ENCODE assay signal across 34 cellular contexts in the genomic region with DNA sequence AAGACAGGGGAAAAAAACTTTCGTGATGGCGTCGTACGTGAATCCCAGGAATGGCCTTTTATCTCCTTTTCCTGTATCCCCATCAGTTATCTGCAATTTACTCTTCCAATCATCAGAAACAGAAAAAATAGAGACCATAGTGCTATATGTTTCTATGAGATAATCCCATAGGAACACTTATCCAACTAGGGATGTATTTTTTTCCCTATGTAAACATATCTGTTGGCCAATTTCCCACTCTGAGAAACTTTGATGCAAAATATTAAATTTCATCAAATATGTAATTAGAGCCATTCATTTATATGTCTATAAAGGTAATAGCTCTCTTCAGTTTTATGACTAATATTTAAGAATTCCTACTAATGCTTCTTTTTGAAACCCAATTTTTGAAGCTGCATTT.
"Had no signal": no experiment of that assay in that cellular context is flagged by ENCODE, and none has a peak within 500 bp of the region (broad histone marks: within the 10 kb centered on the region; RNA-seq: fewer than 3 reads in every experiment).

A gene with protein sequence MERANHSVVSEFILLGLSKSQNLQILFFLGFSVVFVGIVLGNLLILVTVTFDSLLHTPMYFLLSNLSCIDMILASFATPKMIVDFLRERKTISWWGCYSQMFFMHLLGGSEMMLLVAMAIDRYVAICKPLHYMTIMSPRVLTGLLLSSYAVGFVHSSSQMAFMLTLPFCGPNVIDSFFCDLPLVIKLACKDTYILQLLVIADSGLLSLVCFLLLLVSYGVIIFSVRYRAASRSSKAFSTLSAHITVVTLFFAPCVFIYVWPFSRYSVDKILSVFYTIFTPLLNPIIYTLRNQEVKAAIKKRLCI (minus strand): TSS at position 101 of the 400 bp plus-strand sequence. CDS start 1,280 bp downstream, outside the sequence.

- H3K27me3 Mint-ChIP-seq: activated naive CD4-positive, alpha-beta T cell treated with anti-CD3 and anti-CD28 coated beads, Interleukin-2, amount 10 ng/mL, durations not matched to agents 7 days and 5 days; activated naive CD4-positive, alpha-beta T cell treated with anti-CD3 and anti-CD28 coated beads, Interleukin-2, amount 50 U/mL, for 24 hours; activated naive CD8-positive, alpha-beta T cell; activated naive CD8-positive, alpha-beta T cell treated with anti-CD3 and anti-CD28 coated beads for 36 hours; activated naive CD8-positive, alpha-beta T cell treated with anti-CD3 and anti-CD28 coated beads, Interleukin-2, amount 10 ng/mL, durations not matched to agents 7 days and 5 days; activated naive CD8-positive, alpha-beta T cell treated with anti-CD3 and anti-CD28 coated beads, Interleukin-2, amount 50 U/mL, for 24 hours; activated T-cell treated with anti-CD3 and anti-CD28 coated beads, Interleukin-2, amount 50 U/mL, for 24 hours; activated T-helper 17 cell treated with anti-CD3 and anti-CD28 coated beads, Interleukin-2, amount 50 U/mL, for 72 hours; central memory CD8-positive, alpha-beta T cell had no signal

- ATAC-seq: activated naive CD8-positive, alpha-beta T cell treated with anti-CD3 and anti-CD28 coated beads, Interleukin-2, amount 50 U/mL, for 24 hours; body of pancreas had no signal

- H3K9me3 Mint-ChIP-seq: activated naive CD4-positive, alpha-beta T cell treated with anti-CD3 and anti-CD28 coated beads, Interleukin-2, amount 50 U/mL, for 24 hours; activated naive CD4-positive, alpha-beta T cell treated with anti-CD3 and anti-CD28 coated beads, Interleukin-2, amount 50 U/mL, for 72 hours; activated naive CD8-positive, alpha-beta T cell treated with anti-CD3 and anti-CD28 coated beads, Interleukin-2, amount 10 ng/mL, durations not matched to agents 7 days and 5 days; activated naive CD8-positive, alpha-beta T cell treated with anti-CD3 and anti-CD28 coated beads, Interleukin-2, amount 50 U/mL, for 24 hours; activated T-cell treated with anti-CD3 and anti-CD28 coated beads, Interleukin-2, amount 50 U/mL, for 4 hours; activated T-helper 17 cell treated with anti-CD3 and anti-CD28 coated beads, Interleukin-2, amount 50 U/mL, for 72 hours; activated T-helper 2 cell treated with anti-CD3 and anti-CD28 coated beads, Interferon-gamma antibody, Interleukin-2, Interleukin-4, amounts not matched to agents 10 μg/mL and 5 μg/mL and 100 μg/mL, durations not matched to agents 14 hours and 24 hours and 36 hours; central memory CD8-positive, alpha-beta T cell had no signal

- H3K27ac Mint-ChIP-seq: activated naive CD4-positive, alpha-beta T cell treated with anti-CD3 and anti-CD28 coated beads for 36 hours; activated naive CD4-positive, alpha-beta T cell treated with anti-CD3 and anti-CD28 coated beads, Interleukin-2, amount 10 ng/mL, durations not matched to agents 7 days and 5 days; activated naive CD4-positive, alpha-beta T cell treated with anti-CD3 and anti-CD28 coated beads, Interleukin-2, amount 50 U/mL, for 24 hours; activated naive CD4-positive, alpha-beta T cell treated with anti-CD3 and anti-CD28 coated beads, Interleukin-2, amount 50 U/mL, for 72 hours; activated naive CD8-positive, alpha-beta T cell; activated naive CD8-positive, alpha-beta T cell treated with anti-CD3 and anti-CD28 coated beads for 36 hours; activated naive CD8-positive, alpha-beta T cell treated with anti-CD3 and anti-CD28 coated beads, Interleukin-2, amount 10 ng/mL, durations not matched to agents 7 days and 5 days; activated naive CD8-positive, alpha-beta T cell treated with anti-CD3 and anti-CD28 coated beads, Interleukin-2, amount 50 U/mL, for 24 hours; activated T-cell treated with anti-CD3 and anti-CD28 coated beads, Interleukin-2, amount 50 U/mL, for 24 hours; activated T-cell treated with anti-CD3 and anti-CD28 coated beads, Interleukin-2, amount 50 U/mL, for 72 hours; activated T-helper 1 cell treated with anti-CD3 and anti-CD28 coated beads, Interleukin-12 subunit alpha, Interleukin-12 subunit beta, Interleukin-2, Interleukin-4 antibody, amounts not matched to agents 30 ng/mL and 10 ng/mL and 1 ng/mL, durations not matched to agents 14 hours and 24 hours and 36 hours; activated T-helper 17 cell treated with anti-CD3 and anti-CD28 coated beads, Interleukin-2, amount 50 U/mL, for 72 hours; activated T-helper 2 cell treated with anti-CD3 and anti-CD28 coated beads, Interferon-gamma antibody, Interleukin-2, Interleukin-4, amounts not matched to agents 10 μg/mL and 5 μg/mL and 100 μg/mL, durations not matched to agents 14 hours and 24 hours and 36 hours; brain had no signal

- H3K4me1 Mint-ChIP-seq: activated naive CD4-positive, alpha-beta T cell treated with anti-CD3 and anti-CD28 coated beads, Interleukin-2, amount 10 ng/mL, durations not matched to agents 7 days and 5 days; activated naive CD4-positive, alpha-beta T cell treated with anti-CD3 and anti-CD28 coated beads, Interleukin-2, amount 50 U/mL, for 24 hours; activated naive CD8-positive, alpha-beta T cell treated with anti-CD3 and anti-CD28 coated beads for 36 hours; activated naive CD8-positive, alpha-beta T cell treated with anti-CD3 and anti-CD28 coated beads, Interleukin-2, amount 10 ng/mL, durations not matched to agents 7 days and 5 days; activated naive CD8-positive, alpha-beta T cell treated with anti-CD3 and anti-CD28 coated beads, Interleukin-2, amount 50 U/mL, for 24 hours; activated T-helper 17 cell treated with anti-CD3 and anti-CD28 coated beads, Interleukin-2, amount 50 U/mL, for 72 hours; brain; central memory CD8-positive, alpha-beta T cell had no signal

- H3K4me3 Mint-ChIP-seq: activated naive CD4-positive, alpha-beta T cell treated with anti-CD3 and anti-CD28 coated beads for 36 hours; activated naive CD4-positive, alpha-beta T cell treated with anti-CD3 and anti-CD28 coated beads, Interleukin-2, amount 10 ng/mL, durations not matched to agents 7 days and 5 days; activated naive CD4-positive, alpha-beta T cell treated with anti-CD3 and anti-CD28 coated beads, Interleukin-2, amount 50 U/mL, for 24 hours; activated naive CD8-positive, alpha-beta T cell; activated naive CD8-positive, alpha-beta T cell treated with anti-CD3 and anti-CD28 coated beads for 36 hours; activated naive CD8-positive, alpha-beta T cell treated with anti-CD3 and anti-CD28 coated beads, Interleukin-2, amount 10 ng/mL, durations not matched to agents 7 days and 5 days; activated naive CD8-positive, alpha-beta T cell treated with anti-CD3 and anti-CD28 coated beads, Interleukin-2, amount 50 U/mL, for 24 hours; activated T-cell treated with anti-CD3 and anti-CD28 coated beads, Interleukin-2, amount 50 U/mL, for 24 hours; activated T-cell treated with anti-CD3 and anti-CD28 coated beads, Interleukin-2, amount 50 U/mL, for 4 hours; activated T-cell treated with anti-CD3 and anti-CD28 coated beads, Interleukin-2, amount 50 U/mL, for 72 hours; activated T-helper 1 cell treated with anti-CD3 and anti-CD28 coated beads, Interleukin-12 subunit alpha, Interleukin-12 subunit beta, Interleukin-2, Interleukin-4 antibody, amounts not matched to agents 30 ng/mL and 10 ng/mL and 1 ng/mL, durations not matched to agents 14 hours and 24 hours and 36 hours; activated T-helper 17 cell treated with anti-CD3 and anti-CD28 coated beads, Interleukin-2, amount 50 U/mL, for 72 hours; brain; central memory CD8-positive, alpha-beta T cell had no signal

- DNase-seq: activated effector memory CD4-positive, alpha-beta T cell treated with anti-CD3 and anti-CD28 coated beads, Interleukin-2, amount 50 U/mL, for 16 hours; activated effector memory CD4-positive, alpha-beta T cell treated with Interleukin-2 at 50 U/mL for 16 hours; activated gamma-delta T cell; activated gamma-delta T cell treated with Interleukin-2 at 50 U/mL for 16 hours; activated naive CD4-positive, alpha-beta T cell; activated naive CD4-positive, alpha-beta T cell treated with anti-CD3 and anti-CD28 coated beads for 36 hours; activated naive CD4-positive, alpha-beta T cell treated with anti-CD3 and anti-CD28 coated beads, Interleukin-2, amount 10 ng/mL, durations not matched to agents 7 days and 5 days; activated naive CD4-positive, alpha-beta T cell treated with anti-CD3 and anti-CD28 coated beads, Interleukin-2, amount 50 U/mL, for 16 hours; activated naive CD4-positive, alpha-beta T cell treated with Interleukin-2 at 50 U/mL for 16 hours; activated naive CD8-positive, alpha-beta T cell treated with anti-CD3 and anti-CD28 coated beads for 36 hours; activated naive CD8-positive, alpha-beta T cell treated with anti-CD3 and anti-CD28 coated beads, Interleukin-2, amount 10 ng/mL, durations not matched to agents 7 days and 5 days; activated naive CD8-positive, alpha-beta T cell treated with anti-CD3 and anti-CD28 coated beads, Interleukin-2, amount 50 U/mL, for 24 hours; activated T-cell treated with anti-CD3 and anti-CD28 coated beads, Interleukin-2, amount 50 U/mL, for 24 hours; activated T-cell treated with anti-CD3 and anti-CD28 coated beads, Interleukin-2, amount 50 U/mL, for 4 hours; activated T-cell treated with anti-CD3 and anti-CD28 coated beads, Interleukin-2, amount 50 U/mL, for 48 hours; activated T-cell treated with anti-CD3 and anti-CD28 coated beads, Interleukin-2, amount 50 U/mL, for 72 hours; adrenal gland; amniotic stem cell; amygdala; anterior cingulate cortex; aorta; body of pancreas; brain microvascular endothelial cell; caudate nucleus; central memory CD4-positive, alpha-beta T cell; cerebellar nuclear complex had no signal
